16 cellular contexts compared by ENCODE assay signal in genomic region chr21:26177741-26178452, GRCh38. TPM values are rescaled to one million over a fixed set of nuclear protein-coding genes. Genes with fewer than 3 reads are reported as not detected.
A peak's percentile ranks its signal among the peaks of the same experiment; 100 is the strongest.
DNase-seq lines count a peak whose midpoint lies in the region; ATAC-seq lines count a peak whose summit lies in the region.
"Had no signal": no experiment of that assay in that cellular context is flagged by ENCODE, and none has a peak within 500 bp of the region (broad histone marks: within the 10 kb centered on the region; RNA-seq: fewer than 3 reads in every experiment).

No MANE protein-coding gene starts in this region.

- no peaks in the 10 kb centered on the region for H3K9me3 ChIP-seq in neuronal stem cell (replicated peaks in 1 of 2; ENCODE audit: control insufficient read depth in 2 of 2, insufficient read depth in 1 of 2, low read depth in 1 of 2, low read length in 2 of 2)

- H2BK120ac ChIP-seq in neuronal stem cell (ENCODE audit: low read depth, low read length): no peak overlapping the region

- H3K23ac ChIP-seq in neuronal stem cell (ENCODE audit: low read depth, low read length, poor library complexity): no peak overlapping the region

- H2AK5ac ChIP-seq in neuronal stem cell (ENCODE audit: low read depth, low read length): no peak overlapping the region

- H3K4me1 ChIP-seq in neuronal stem cell (ENCODE audit: control insufficient read depth in 2 of 2, insufficient read depth in 1 of 2, low read depth in 1 of 2, low read length in 2 of 2): peaks cover 3 to 9% of the 10 kb centered on the region in 2 donors

- H3K27me3 ChIP-seq in neuronal stem cell (ENCODE audit: control insufficient read depth in 3 of 3, insufficient read depth in 3 of 3, low read depth in 1 of 3, low read length in 3 of 3): no peaks in the 10 kb centered on the region
- H3K27me3 ChIP-seq: brain microvascular endothelial cell had no signal

- no peak overlapping the region for H3K18ac ChIP-seq in neuronal stem cell (ENCODE audit: low read length)

- H2AFZ ChIP-seq in neuronal stem cell (ENCODE audit: low read length): peak overlapping the region; percentile 85

- peak; percentile 77 for ATAC-seq in GM18870 (IDR thresholded peaks at IDR 0.05; ENCODE audit: unreplicated experiment)
- ATAC-seq in HG02610 (IDR thresholded peaks at IDR 0.05; ENCODE audit: unreplicated experiment): peak; percentile 95
- ATAC-seq in GM19467 (IDR thresholded peaks at IDR 0.05; ENCODE audit: unreplicated experiment): no peak
- ATAC-seq: HepG2 had no signal

- DNase-seq in NAMALWA (ENCODE audit: low spot score) (peak; percentile 39), neuronal stem cell (ENCODE audit: low spot score) (no peak), Kasumi-1 (lab: John Stamatoyannopoulos, UW) (no peak), DMS114 treated with DMSO at 0.1 percent for 48 hours (lab: John Stamatoyannopoulos, UW; ENCODE audit: unreplicated experiment) (no peak), HuH-7 (ENCODE audit: low spot score) (no peak)
- DNase-seq: activated CD4-positive, alpha-beta memory T cell treated with anti-CD3 and anti-CD28 coated beads, Interleukin-2, amount 10 ng/mL, durations not matched to agents 7 days and 5 days; activated effector memory CD4-positive, alpha-beta T cell treated with Interleukin-2 at 50 U/mL for 16 hours; brain microvascular endothelial cell; CD4-positive, alpha-beta T cell; H9; NCI-H1436; T-helper 9 cell had no signal

- H3K14ac ChIP-seq in neuronal stem cell (ENCODE audit: low read length): no peak overlapping the region

- no peak overlapping the region for H2BK15ac ChIP-seq in neuronal stem cell (ENCODE audit: low read length)

- no peak overlapping the region for H3K4ac ChIP-seq in neuronal stem cell (ENCODE audit: low read length)

- no peak overlapping the region for H3K4me2 ChIP-seq in neuronal stem cell (ENCODE audit: insufficient read depth, low read length, poor library complexity, severe bottlenecking)

- H4K8ac ChIP-seq in neuronal stem cell (ENCODE audit: low read depth, low read length): no peak overlapping the region

- no peak overlapping the region for H2BK12ac ChIP-seq in neuronal stem cell (ENCODE audit: low read length)

- no peak overlapping the region for H4K91ac ChIP-seq in neuronal stem cell (ENCODE audit: low read depth, low read length, poor library complexity)

- H3K36me3 ChIP-seq in neuronal stem cell (replicated peaks in 1 of 2; ENCODE audit: control insufficient read depth in 2 of 2, insufficient read depth in 2 of 2, low read length in 2 of 2): no peaks in the 10 kb centered on the region
- H3K36me3 ChIP-seq: brain microvascular endothelial cell had no signal

- no peak overlapping the region for H3K9ac ChIP-seq in neuronal stem cell (ENCODE audit: low read depth, low read length, poor library complexity)

- H3K27ac ChIP-seq in neuronal stem cell (replicated peaks; ENCODE audit: low read length): no peak overlapping the region
- H3K27ac ChIP-seq: brain microvascular endothelial cell had no signal

- no CpG with 5 or more reads among the region's 5 CpGs for WGBS in neuronal stem cell (ENCODE audit: extremely low coverage in 2 of 2, insufficient read length in 2 of 2, insufficient replicate concordance in 1 of 2), 2 donors

- H3K79me1 ChIP-seq in neuronal stem cell (ENCODE audit: low read depth, low read length): no peaks in the 10 kb centered on the region

- H2BK5ac ChIP-seq in neuronal stem cell (ENCODE audit: low read length): no peak overlapping the region

- H3K4me3 ChIP-seq in neuronal stem cell (ENCODE audit: low read length in 2 of 2): no peak overlapping the region

RNA-seq across cellular contexts. Expression of gene APP, which starts 7.3 kb away (rescaled TPM):
- 211 TPM for polyA plus RNA-seq in neuronal stem cell (2013, experiment 1 of 2)
- 208 TPM for polyA plus RNA-seq in neuronal stem cell (2013, experiment 2 of 2)
